Comparison of ENCODE assay signal across 8 cellular contexts in the genomic region with DNA sequence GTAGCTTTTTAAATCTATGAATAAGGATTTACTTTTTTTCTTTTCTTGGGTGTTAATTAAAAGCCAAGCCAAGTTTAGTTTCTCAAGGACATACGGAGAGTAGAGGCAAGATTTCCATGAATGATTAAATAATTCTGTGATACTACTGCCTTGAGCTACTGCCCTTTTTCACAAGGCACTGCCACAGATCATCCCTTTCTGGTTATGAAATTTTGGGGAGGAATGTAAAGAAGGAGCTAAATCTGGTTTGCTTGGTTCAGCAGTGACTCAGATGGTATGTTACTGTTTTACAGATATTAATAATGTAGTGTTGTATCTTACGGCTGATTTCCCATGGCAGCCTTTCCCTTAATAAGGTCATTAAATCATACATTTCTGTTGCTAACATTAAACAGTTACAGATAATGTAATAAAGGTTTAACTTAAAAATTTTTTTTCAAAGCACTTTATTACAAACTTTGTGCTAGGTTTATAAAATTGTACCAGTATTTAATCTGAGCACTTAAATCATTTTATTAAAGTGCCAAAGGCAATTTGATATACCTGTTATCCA. TPM values are rescaled to one million over a fixed set of nuclear protein-coding genes. Genes with fewer than 3 reads are reported as not detected.
A peak's percentile ranks its signal among the peaks of the same experiment; 100 is the strongest.
DNase-seq lines count a peak whose midpoint lies in the region; ATAC-seq, FAIRE-seq and TF ChIP-seq lines count a peak whose summit lies in the region.

No MANE protein-coding gene starts in this region.

- no peak overlapping the region for H3K14ac ChIP-seq in trophoblast cell (ENCODE audit: low read length)

- no peak overlapping the region for H3K23ac ChIP-seq in trophoblast cell (ENCODE audit: low read length)

- H3K79me2 ChIP-seq in DOHH2 (ENCODE audit: control insufficient read depth, low read length) (peaks cover 75% of the 10 kb centered on the region), trophoblast cell (ENCODE audit: control insufficient read depth, insufficient read depth, low read length, poor library complexity) (peaks cover 32% of the 10 kb centered on the region)

- H2AFZ ChIP-seq in trophoblast cell (ENCODE audit: insufficient read depth, low read length, poor library complexity), result no peak overlapping the region

- FAIRE-seq in RCC 7860 (lab: Jason Lieb, UNC) (peak; percentile 93), frontal cortex (lab: Jason Lieb, UNC) (no peak)

- H3K9me2 ChIP-seq in DOHH2 (replicated peaks; ENCODE audit: control insufficient read depth, low read length), result no peaks in the 10 kb centered on the region

- TF ChIP-seq CTCF in DOHH2 (IDR thresholded peaks at IDR 0.05; ENCODE audit: low read depth, low read length, poor library complexity, severe bottlenecking) (no peak), epithelial cell of esophagus (IDR thresholded peaks at IDR 0.05; ENCODE audit: insufficient read depth, low read depth, low read length, missing control alignments) (no peak)

- H3K4me3 ChIP-seq in DOHH2 (ENCODE audit: low read length) (peak overlapping the region; percentile 79), epithelial cell of esophagus (ENCODE audit: low read length) (peak overlapping the region; percentile 98), trophoblast cell (ENCODE audit: low read depth, low read length) (no peak overlapping the region)

- no peak overlapping the region for H4K12ac ChIP-seq in trophoblast cell (ENCODE audit: low read depth, low read length)

- H3K9ac ChIP-seq in trophoblast cell (ENCODE audit: low read length), result no peak overlapping the region

- WGBS in trophoblast cell (ENCODE audit: extremely low coverage, insufficient coverage, insufficient read length), result no CpG with 5 or more reads among the region's 2 CpGs

- no peak overlapping the region for H2BK5ac ChIP-seq in trophoblast cell (ENCODE audit: low read depth, low read length, poor library complexity)

- H3F3A ChIP-seq in DOHH2 (ENCODE audit: control insufficient read depth, insufficient read depth), result no peaks in the 10 kb centered on the region

- H3K4ac ChIP-seq in trophoblast cell (ENCODE audit: low read depth, low read length), result peak overlapping the region; percentile 87

- H2AK5ac ChIP-seq in trophoblast cell (ENCODE audit: low read length), result no peak overlapping the region

- peaks cover 29% of the 10 kb centered on the region for H4K20me1 ChIP-seq in DOHH2 (ENCODE audit: control insufficient read depth, insufficient read depth, low read depth, low read length)

- H3K79me1 ChIP-seq in trophoblast cell (ENCODE audit: low read length), result peaks cover 12% of the 10 kb centered on the region

- H3K27ac ChIP-seq in DOHH2 (ENCODE audit: low read depth, low read length) (no peak overlapping the region), trophoblast cell (ENCODE audit: low read depth, low read length) (no peak overlapping the region)

- DNase-seq in RCC 7860 (ENCODE audit: low spot score) (peak; percentile 67), epithelial cell of esophagus (ENCODE audit: low read depth) (peak; percentile 79), trophoblast cell (peak; percentile 68 to 92), NCI-H2081 (lab: John Stamatoyannopoulos, UW) (no peak), NCI-H128 (lab: John Stamatoyannopoulos, UW; ENCODE audit: unreplicated experiment) (no peak), frontal cortex (ENCODE audit: low spot score in 2 of 2) (no peak)

- H3K9me3 ChIP-seq in DOHH2 (ENCODE audit: control insufficient read depth, insufficient read depth, low read length) (no peaks in the 10 kb centered on the region), trophoblast cell (ENCODE audit: insufficient read depth, low read depth, low read length) (no peaks in the 10 kb centered on the region)

- no peak overlapping the region for H3K18ac ChIP-seq in trophoblast cell (ENCODE audit: low read length)

- no peak overlapping the region for H4K8ac ChIP-seq in trophoblast cell (ENCODE audit: low read depth, low read length)

- peaks cover 29% of the 10 kb centered on the region for H3K36me3 ChIP-seq in DOHH2 (ENCODE audit: control insufficient read depth, low read length)
- peaks cover 7 to 12% of the 10 kb centered on the region in 2 experiments for H3K36me3 ChIP-seq in trophoblast cell (ENCODE audit: control insufficient read depth in 1 of 2, insufficient read depth in 2 of 2, low read length in 2 of 2)

- H3K27me3 ChIP-seq in DOHH2 (ENCODE audit: control insufficient read depth, low read length), result no peaks in the 10 kb centered on the region
- H3K27me3 ChIP-seq in trophoblast cell (ENCODE audit: insufficient read depth, low read length), result no peaks in the 10 kb centered on the region

- no peak overlapping the region for H2BK120ac ChIP-seq in trophoblast cell (ENCODE audit: insufficient read depth, low read length, poor library complexity)

- no peak overlapping the region for H2BK12ac ChIP-seq in trophoblast cell (ENCODE audit: low read length)

- no peak for ATAC-seq in HG02759 (IDR thresholded peaks at IDR 0.05; ENCODE audit: unreplicated experiment)

- no peak overlapping the region for H4K91ac ChIP-seq in trophoblast cell (ENCODE audit: low read depth, low read length)

- H3K4me1 ChIP-seq in DOHH2 (ENCODE audit: control insufficient read depth, low read length) (peaks cover 31% of the 10 kb centered on the region), trophoblast cell (ENCODE audit: control insufficient read depth in 1 of 2, insufficient read depth in 2 of 2, low read length in 2 of 2) (peaks cover 10 to 12% of the 10 kb centered on the region in 2 experiments)

- peak overlapping the region; percentile 73 for H3K4me2 ChIP-seq in DOHH2 (ENCODE audit: low read length)
- H3K4me2 ChIP-seq in trophoblast cell (ENCODE audit: low read length), result peak overlapping the region; percentile 47

RNA-seq across cellular contexts. Expression of gene WSB1, which starts 2.6 kb away (rescaled TPM):
- polyA plus RNA-seq in trophoblast cell (2013), result 193 and 206 TPM in 2 replicates
- 187 TPM for total RNA-seq in frontal cortex

Comparison
In these comparisons a context has a peak if more than half of its experiments do, and no peak if none do; other contexts are left out.
1. DNase-seq: peak in RCC 7860 (single experiment), epithelial cell of esophagus (single experiment) and trophoblast cell (2 of 2); none in NCI-H2081 (0 of 2), NCI-H128 (single experiment) and frontal cortex (0 of 2).